ENCODE assay signal across 8 cellular contexts in the genomic region with DNA sequence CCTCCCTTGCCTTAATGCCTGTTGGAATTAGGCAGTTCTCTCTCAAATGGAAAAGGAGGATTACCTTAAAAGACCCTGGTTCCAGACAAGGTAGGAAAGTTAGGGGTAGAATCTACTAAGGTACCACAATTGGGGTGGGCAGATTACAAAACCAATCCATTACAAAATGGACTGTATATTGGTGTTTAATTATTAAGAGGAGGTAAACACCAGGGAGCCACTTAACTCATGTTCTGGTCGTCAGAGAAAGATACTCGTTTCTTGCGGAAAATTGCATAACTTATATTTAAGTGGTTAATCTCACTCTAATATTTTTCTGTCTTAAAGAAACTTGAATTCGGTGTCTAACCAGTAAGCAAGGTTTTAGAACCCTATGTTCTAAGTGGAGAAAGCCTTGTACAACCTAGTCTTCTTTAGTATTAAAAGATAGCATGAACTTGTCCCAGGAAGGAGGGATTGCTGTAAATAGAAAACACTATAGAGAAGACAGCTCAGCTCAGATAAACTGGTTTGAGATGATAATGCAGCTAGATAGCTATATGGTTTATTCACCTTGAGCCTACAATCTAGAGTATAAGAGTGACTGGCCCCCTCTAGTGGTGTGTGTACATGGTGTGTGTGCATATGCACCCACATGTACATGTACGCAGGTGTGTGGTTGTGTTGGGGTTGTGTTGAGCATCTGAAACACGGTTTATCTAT. TPM values are rescaled to one million over a fixed set of nuclear protein-coding genes. Genes with fewer than 3 reads are reported as not detected.
DNase-seq lines count a peak whose midpoint lies in the region; ATAC-seq, FAIRE-seq and TF ChIP-seq lines count a peak whose summit lies in the region.

No MANE protein-coding gene starts in this region.

- no peak overlapping the region for H3K27ac ChIP-seq in A549
- peak overlapping the region in 34 of 59 donors; percentile 2 to 77 (median 46) for H3K27ac ChIP-seq in dorsolateral prefrontal cortex
- H3K27ac ChIP-seq in upper lobe of right lung = peak overlapping the region; percentile 70

- peak overlapping the region; percentile 46 for H3K4me3 Mint-ChIP-seq in natural killer cell treated with Interleukin-12 subunit alpha and Interleukin-12 subunit beta and Interleukin-15 and Interleukin-18, amount 100 ng/mL, for 72 hours

- peak; percentile 61 to 65 for DNase-seq in A549 (ENCODE audit: low read depth in 1 of 2, low spot score in 1 of 2)
- DNase-seq in NB4 (ENCODE audit: low read depth) = peak; percentile 83
- peak in 3 of 4 experiments; percentile 2 to 17 (median 5) for DNase-seq in activated CD4-positive, CD25-positive, alpha-beta regulatory T cell (lab: John Stamatoyannopoulos, UW)
- peak in 2 of 10 donors; percentile 13 to 22 for DNase-seq in dorsolateral prefrontal cortex
- DNase-seq in natural killer cell treated with Interleukin-12 subunit alpha and Interleukin-12 subunit beta and Interleukin-15 and Interleukin-18, amount 100 ng/mL, for 72 hours (ENCODE audit: low spot score) = peak; percentile 69
- no peak for DNase-seq in upper lobe of right lung

- peak overlapping the region; percentile 61 to 87 for H3K27ac Mint-ChIP-seq in natural killer cell treated with Interleukin-12 subunit alpha and Interleukin-12 subunit beta and Interleukin-15 and Interleukin-18, amount 100 ng/mL, for 72 hours

- peaks cover 11% of the 10 kb centered on the region for H3K36me3 ChIP-seq in upper lobe of right lung

- H3K4me1 ChIP-seq in A549 (peaks cover 3% of the 10 kb centered on the region; the same call in 1 of the 3 replicates), upper lobe of right lung (peaks cover 5% of the 10 kb centered on the region)

- POLR2A ChIA-PET in A549 (lab: Yijun Ruan, JAX) = no interaction called here

- H3K36me3 Mint-ChIP-seq in natural killer cell treated with Interleukin-12 subunit alpha and Interleukin-12 subunit beta and Interleukin-15 and Interleukin-18, amount 100 ng/mL, for 72 hours = no peaks in the 10 kb centered on the region

- no peak overlapping the region for H3K4me3 ChIP-seq in A549
- no peak overlapping the region for H3K4me3 ChIP-seq in NB4 (ENCODE audit: low read depth, low read length)
- no peak overlapping the region for H3K4me3 ChIP-seq in dorsolateral prefrontal cortex
- H3K4me3 ChIP-seq in upper lobe of right lung = no peak overlapping the region

- H3K9me3 ChIP-seq in A549 (no peaks in the 10 kb centered on the region), upper lobe of right lung (no peaks in the 10 kb centered on the region)

- no peak overlapping the region for H3K4me2 ChIP-seq in A549

- TF ChIP-seq POLR2A in A549 (IDR thresholded peaks at IDR 0.05; ENCODE audit: low read length) (no peak), NB4 (IDR thresholded peaks at IDR 0.05; ENCODE audit: extremely low read depth, insufficient read length) (no peak)

- H3K27me3 Mint-ChIP-seq in natural killer cell treated with Interleukin-12 subunit alpha and Interleukin-12 subunit beta and Interleukin-15 and Interleukin-18, amount 100 ng/mL, for 72 hours = no peaks in the 10 kb centered on the region

- no peaks in the 10 kb centered on the region for H3K27me3 ChIP-seq in dorsolateral prefrontal cortex
- H3K27me3 ChIP-seq in upper lobe of right lung = no peaks in the 10 kb centered on the region

- ATAC-seq in A549 (peak; percentile 91 to 97), upper lobe of right lung (peak; percentile 88), GM19467 (IDR thresholded peaks at IDR 0.05; ENCODE audit: unreplicated experiment) (no peak)
- peak; percentile 75 to 78 for ATAC-seq in natural killer cell treated with Interleukin-12 subunit alpha and Interleukin-12 subunit beta and Interleukin-15 and Interleukin-18, amount 100 ng/mL, for 72 hours

- intact Hi-C loops in dorsolateral prefrontal cortex (cut with DNase I) = no loop called here
- intact Hi-C loops in upper lobe of right lung (cut with DNase I) = no loop called here

- TF ChIP-seq RAD21 in A549 (conservative IDR thresholded peaks at IDR 0.05 in 1 of 2, IDR thresholded peaks at IDR 0.05 in 1 of 2) = peak in 1 of 2 experiments; percentile 49; a peak in 2 of 5 replicates

- WGBS in A549 (ENCODE audit: missing lambda C conversion rate) = 51% methylated on average over 6 of the region's 6 CpGs

- CTCF ChIA-PET in A549 (lab: Yijun Ruan, JAX) = interaction anchor here (0.6 to 6.4 kb wide), 34 partner anchors 9 to 268 kb away, joined by 3 to 71 read pairs (median 4); no protein-coding TSS in a partner anchor

- peak; percentile 65 for TF ChIP-seq CTCF in A549 (IDR thresholded peaks at IDR 0.05)
- TF ChIP-seq CTCF in GM12874 (IDR thresholded peaks at IDR 0.05; ENCODE audit: insufficient read depth, low read depth, low read length) = peak; percentile 69
- peak; percentile 92 for TF ChIP-seq CTCF in NB4 (IDR thresholded peaks at IDR 0.05; ENCODE audit: low read depth, low read length)
- TF ChIP-seq CTCF in dorsolateral prefrontal cortex (IDR thresholded peaks at IDR 0.05 in 54 of 56, conservative IDR thresholded peaks at IDR 0.05 in 2 of 56; ENCODE audit: low read depth in 1 of 56, partially characterized antibody in 56 of 56) = peak in 52 of 56 donors; percentile 29 to 64 (median 50)
- peak; percentile 64 for TF ChIP-seq CTCF in upper lobe of right lung (IDR thresholded peaks at IDR 0.05)

- no peak for TF ChIP-seq EP300 in A549 (IDR thresholded peaks at IDR 0.05)

- no peaks in the 10 kb centered on the region for H3K9me3 Mint-ChIP-seq in natural killer cell treated with Interleukin-12 subunit alpha and Interleukin-12 subunit beta and Interleukin-15 and Interleukin-18, amount 100 ng/mL, for 72 hours

- peaks cover 29 to 41% of the 10 kb centered on the region in 2 donors for H3K4me1 Mint-ChIP-seq in natural killer cell treated with Interleukin-12 subunit alpha and Interleukin-12 subunit beta and Interleukin-15 and Interleukin-18, amount 100 ng/mL, for 72 hours (ENCODE audit: low read depth in 2 of 2)

- no peak for FAIRE-seq in A549 (lab: Jason Lieb, UNC)

TF ChIP-seq in A549, 52 proteins besides CTCF, POLR2A, EP300 and RAD21:
- no peak for TF ChIP-seq FOSL2 (IDR thresholded peaks at IDR 0.05)
- TF ChIP-seq FOSL2 (CRISPR knock-in tag; IDR thresholded peaks at IDR 0.05) = no peak
- TF ChIP-seq SMC3 (IDR thresholded peaks at IDR 0.05) = peak; percentile 30; the same call in 1 of the 3 replicates

RNA-seq across cellular contexts. Expression of a gene that starts 58.0 kb away (rescaled TPM):
- 4.9 and 6.5 TPM in 2 replicates for polyA plus RNA-seq in A549 (2011; rRNA removed)
- 3.0 and 3.9 TPM in 2 replicates for polyA plus RNA-seq in A549 (2012; cell fraction: cytosol; rRNA removed)
- 8.0 and 8.9 TPM in 2 replicates for polyA plus RNA-seq in A549 (2012; cell fraction: nucleus; rRNA removed)
- polyA plus RNA-seq in A549 (2017; fragmentation: RNase III; extraction: RNeasy Plus Mini Kit Qiagen cat#74134 plus additional on column Dnase treatment) = 4.7 to 7.2 TPM (median 5.7 TPM) in 3 replicates
- 4.6 and 5.1 TPM in 2 replicates for polyA minus RNA-seq in A549 (2011; rRNA and poly(A)+ RNA removed)
- total RNA-seq in dorsolateral prefrontal cortex = 10 to 100 TPM in 102 of 120 experiments, 1 to 10 TPM in 18; 6.6 to 24.8 (median 13.1) TPM
- 10 to 100 TPM; 11.3 to 48.1 TPM for total RNA-seq in natural killer cell treated with Interleukin-12 subunit alpha and Interleukin-12 subunit beta and Interleukin-15 and Interleukin-18, amount 100 ng/mL, for 72 hours
- 1.3 TPM for total RNA-seq in upper lobe of right lung

Comparison
In these comparisons a context has a peak if more than half of its experiments do, and no peak if none do; other contexts are left out.
1. H3K27ac ChIP-seq: peak in dorsolateral prefrontal cortex (34 of 59) and upper lobe of right lung (single experiment); none in A549 (0 of 2).
2. Peak in every context shown above with its lines, with median percentiles within 50 percentile points of each other: CTCF ChIP-seq.